ENCODE assay signal across 10 cellular contexts in genomic region chr3:12964713-12965612, GRCh38.
A peak's percentile ranks its signal among the peaks of the same experiment; 100 is the strongest.
DNase-seq lines count a peak whose midpoint lies in the region; ATAC-seq lines count a peak whose summit lies in the region.
"Had no signal": no experiment of that assay in that cellular context is flagged by ENCODE, and none has a peak within 500 bp of the region (broad histone marks: within the 10 kb centered on the region; RNA-seq: fewer than 3 reads in every experiment).

No MANE protein-coding gene starts in this region.

- H3K27ac Mint-ChIP-seq in central memory CD8-positive, alpha-beta T cell (ENCODE audit: low read depth), result peak overlapping the region; percentile 22
- H3K27ac Mint-ChIP-seq in naive B cell, result peak overlapping the region in 2 of 6 donors; percentile 63 to 66

- H3K4me1 Mint-ChIP-seq in central memory CD8-positive, alpha-beta T cell, result peaks cover 88% of the 10 kb centered on the region
- H3K4me1 Mint-ChIP-seq in naive B cell, result peaks cover 91 to 93% (median 93%) of the 10 kb centered on the region in 3 donors

- H3K4me3 Mint-ChIP-seq in central memory CD8-positive, alpha-beta T cell, result peak overlapping the region; percentile 64
- peak overlapping the region in 5 of 8 donors; percentile 35 to 87 (median 69) for H3K4me3 Mint-ChIP-seq in naive B cell

- H3K27me3 Mint-ChIP-seq in central memory CD8-positive, alpha-beta T cell, result no peaks in the 10 kb centered on the region
- no peaks in the 10 kb centered on the region for H3K27me3 Mint-ChIP-seq in naive B cell

- H3K36me3 Mint-ChIP-seq in central memory CD8-positive, alpha-beta T cell (ENCODE audit: insufficient read depth), result peaks cover 6% of the 10 kb centered on the region
- H3K36me3 Mint-ChIP-seq in naive B cell, result no peaks in the 10 kb centered on the region

- ATAC-seq in Right ventricle myocardium superior (ENCODE audit: poor library complexity) (no peak), naive B cell (ENCODE audit: low read depth in 2 of 2) (no peak), HG02981 (IDR thresholded peaks at IDR 0.05; ENCODE audit: unreplicated experiment) (no peak), HG03025 (IDR thresholded peaks at IDR 0.05; ENCODE audit: low FRiP score, unreplicated experiment) (no peak)
- ATAC-seq in central memory CD8-positive, alpha-beta T cell (replicated peaks; ENCODE audit: extremely low read depth, poor library complexity, severe bottlenecking), result no peak

- intact Hi-C loops in Right ventricle myocardium superior (cut with DNase I) (no loop called here), cardiac septum (cut with DNase I) (no loop called here)

- H3K9me3 Mint-ChIP-seq in central memory CD8-positive, alpha-beta T cell, result no peaks in the 10 kb centered on the region
- no peaks in the 10 kb centered on the region for H3K9me3 Mint-ChIP-seq in naive B cell

- peak; percentile 20 for DNase-seq in Right ventricle myocardium superior
- DNase-seq in cardiac septum (ENCODE audit: low spot score), result no peak
- no peak for DNase-seq in central memory CD8-positive, alpha-beta T cell (ENCODE audit: low spot score in 2 of 2)
- no peak for DNase-seq in naive B cell
- no peak for DNase-seq in amniotic stem cell (lab: John Stamatoyannopoulos, UW)
- DNase-seq in stimulated activated CD4-positive, alpha-beta T cell treated with anti-CD3 and anti-CD28 coated beads, Interleukin-4, amount 100 ng/mL, for 1 hour, result no peak
- DNase-seq: activated CD8-positive, alpha-beta memory T cell treated with anti-CD3 and anti-CD28 coated beads, Interleukin-2, amount 50 U/mL, for 4 hours; MG63 had no signal
